ENCODE assay signal across 12 cellular contexts in genomic region chr5:100889165-100889564, GRCh38. TPM values are rescaled to one million over a fixed set of nuclear protein-coding genes. Genes with fewer than 3 reads are reported as not detected.
A peak's percentile ranks its signal among the peaks of the same experiment; 100 is the strongest.
DNase-seq lines count a peak whose midpoint lies in the region; ATAC-seq lines count a peak whose summit lies in the region.
"Had no signal": no experiment of that assay in that cellular context is flagged by ENCODE, and none has a peak within 500 bp of the region (broad histone marks: within the 10 kb centered on the region; RNA-seq: fewer than 3 reads in every experiment).

No MANE protein-coding gene starts in this region.

- peak overlapping the region in 2 of 5 donors; percentile 27 to 59 for H3K4me3 ChIP-seq in subcutaneous abdominal adipose tissue (ENCODE audit: low read depth in 1 of 5, low read length in 5 of 5)

- H3K27me3 ChIP-seq in subcutaneous abdominal adipose tissue (ENCODE audit: control insufficient read depth in 5 of 5, insufficient read depth in 4 of 5, low read length in 5 of 5) = no peaks in the 10 kb centered on the region

- intact Hi-C loops in activated naive CD4-positive, alpha-beta T cell treated with anti-CD3 and anti-CD28 coated beads for 36 hours (cut with micrococcal nuclease) = loop anchor here (1.0 kb wide), 1 partner anchor 17 kb away; no protein-coding TSS in a partner anchor

- H3K27me3 Mint-ChIP-seq in activated naive CD4-positive, alpha-beta T cell treated with anti-CD3 and anti-CD28 coated beads for 36 hours (ENCODE audit: low read depth) = no peaks in the 10 kb centered on the region
- no peaks in the 10 kb centered on the region for H3K27me3 Mint-ChIP-seq in T-helper 17 cell

- DNase-seq in activated naive CD4-positive, alpha-beta T cell treated with anti-CD3 and anti-CD28 coated beads for 36 hours = no peak
- no peak for DNase-seq in activated naive CD4-positive, alpha-beta T cell (lab: John Stamatoyannopoulos, UW)
- no peak for DNase-seq in T-helper 17 cell
- DNase-seq in NCI-H2196 treated with DMSO at 0.1 percent for 48 hours (lab: John Stamatoyannopoulos, UW; ENCODE audit: unreplicated experiment) = no peak
- no peak for DNase-seq in NCI-H526 (lab: John Stamatoyannopoulos, UW)
- DNase-seq in AG08396 (ENCODE audit: low spot score) = no peak
- DNase-seq: amygdala, mammary epithelial cell, NCI-H524 had no signal

- peaks cover 0 to 5% (median 0%) of the 10 kb centered on the region in 5 donors for H3K36me3 ChIP-seq in subcutaneous abdominal adipose tissue (ENCODE audit: control insufficient read depth in 5 of 5, insufficient read depth in 5 of 5, low read length in 5 of 5)

- H3K9me3 ChIP-seq in T-helper 17 cell (ENCODE audit: control insufficient read depth, low read length, poor library complexity, severe bottlenecking) (no peaks in the 10 kb centered on the region), subcutaneous abdominal adipose tissue (ENCODE audit: control insufficient read depth in 5 of 5, low read length in 5 of 5) (no peaks in the 10 kb centered on the region)

- no peaks in the 10 kb centered on the region for H3K9me3 Mint-ChIP-seq in activated naive CD4-positive, alpha-beta T cell treated with anti-CD3 and anti-CD28 coated beads for 36 hours

- H3K27ac Mint-ChIP-seq in activated naive CD4-positive, alpha-beta T cell treated with anti-CD3 and anti-CD28 coated beads for 36 hours = peak overlapping the region; percentile 66
- H3K27ac Mint-ChIP-seq in T-helper 17 cell = peak overlapping the region; percentile 93

- H3K4me3 Mint-ChIP-seq in activated naive CD4-positive, alpha-beta T cell treated with anti-CD3 and anti-CD28 coated beads for 36 hours = peak overlapping the region; percentile 36
- peak overlapping the region; percentile 74 for H3K4me3 Mint-ChIP-seq in T-helper 17 cell

- peak overlapping the region in 2 of 5 donors; percentile 40 to 51 for H3K9ac ChIP-seq in subcutaneous abdominal adipose tissue (ENCODE audit: low read length in 5 of 5)

- H3K36me3 Mint-ChIP-seq in activated naive CD4-positive, alpha-beta T cell treated with anti-CD3 and anti-CD28 coated beads for 36 hours (ENCODE audit: low read depth) = peaks cover 15% of the 10 kb centered on the region
- peaks cover 4% of the 10 kb centered on the region for H3K36me3 Mint-ChIP-seq in T-helper 17 cell (ENCODE audit: low read depth)

- CTCF ChIA-PET in activated naive CD4-positive, alpha-beta T cell treated with anti-CD3 and anti-CD28 coated beads for 36 hours (lab: Charles Lee) = interaction anchor here (3.3 kb wide), 1 partner anchor 14 kb away, joined by 13 read pairs; the partner anchor contains the start of gene ST8SIA4

- peaks cover 53% of the 10 kb centered on the region for H3K4me1 Mint-ChIP-seq in activated naive CD4-positive, alpha-beta T cell treated with anti-CD3 and anti-CD28 coated beads for 36 hours (ENCODE audit: low read depth)
- H3K4me1 Mint-ChIP-seq in T-helper 17 cell = peaks cover 30% of the 10 kb centered on the region

- peaks cover 0 to 12% (median 0%) of the 10 kb centered on the region in 5 donors for H3K4me1 ChIP-seq in subcutaneous abdominal adipose tissue (ENCODE audit: control insufficient read depth in 5 of 5, insufficient read depth in 5 of 5, low read length in 5 of 5)

- peak overlapping the region; percentile 61 for H3K27ac ChIP-seq in subcutaneous abdominal adipose tissue (ENCODE audit: low read depth, low read length)
- H3K27ac ChIP-seq: C4-2B had no signal

- ATAC-seq in HG03039 (IDR thresholded peaks at IDR 0.05; ENCODE audit: unreplicated experiment) = peak; percentile 45
- ATAC-seq in T-helper 17 cell = peak; percentile 93

RNA-seq across cellular contexts. Expression of gene ST8SIA4, which starts 13.9 kb away (rescaled TPM):
- 10 to 100 TPM; 11.2 to 16.2 TPM for total RNA-seq in activated naive CD4-positive, alpha-beta T cell treated with anti-CD3 and anti-CD28 coated beads for 36 hours
- total RNA-seq in T-helper 17 cell = 10 to 100 TPM; 27.5 to 29.0 TPM
